7 cellular contexts compared by ENCODE assay signal in genomic region chr10:27899485-27899884, GRCh38.
DNase-seq lines count a peak whose midpoint lies in the region; ATAC-seq and TF ChIP-seq lines count a peak whose summit lies in the region.
"Not testable (repeated sequence)": the region's sequence is repeated elsewhere in the genome, so short reads cannot be mapped to it uniquely, and the experiment has no call there.

No MANE protein-coding gene starts in this region.

- H3K9me3 Mint-ChIP-seq in activated CD4-positive, alpha-beta memory T cell treated with anti-CD3 and anti-CD28 coated beads, Interleukin-2, amount 10 ng/mL, durations not matched to agents 7 days and 5 days; activated naive CD8-positive, alpha-beta T cell treated with anti-CD3 and anti-CD28 coated beads, Interleukin-2, amount 10 ng/mL, durations not matched to agents 7 days and 5 days: not testable (repeated sequence)
- H3K9me3 Mint-ChIP-seq in progenitor cell of endocrine pancreas (ENCODE audit: low read depth), result peaks cover 32% of the 10 kb centered on the region

- not testable (repeated sequence) for H3K4me3 Mint-ChIP-seq in activated CD4-positive, alpha-beta memory T cell treated with anti-CD3 and anti-CD28 coated beads, Interleukin-2, amount 10 ng/mL, durations not matched to agents 7 days and 5 days; progenitor cell of endocrine pancreas (ENCODE audit: low read depth)
- H3K4me3 Mint-ChIP-seq in activated naive CD8-positive, alpha-beta T cell treated with anti-CD3 and anti-CD28 coated beads, Interleukin-2, amount 10 ng/mL, durations not matched to agents 7 days and 5 days, result peak overlapping the region; percentile 41

- not testable (repeated sequence) for H3K27ac Mint-ChIP-seq in activated CD4-positive, alpha-beta memory T cell treated with anti-CD3 and anti-CD28 coated beads, Interleukin-2, amount 10 ng/mL, durations not matched to agents 7 days and 5 days
- peak overlapping the region; percentile 47 for H3K27ac Mint-ChIP-seq in activated naive CD8-positive, alpha-beta T cell treated with anti-CD3 and anti-CD28 coated beads, Interleukin-2, amount 10 ng/mL, durations not matched to agents 7 days and 5 days
- H3K27ac Mint-ChIP-seq in progenitor cell of endocrine pancreas, result peak overlapping the region; percentile 18

- TF ChIP-seq CTCF in progenitor cell of endocrine pancreas (IDR thresholded peaks at IDR 0.05; ENCODE audit: unreplicated experiment), result not testable (repeated sequence)

- POLR2A ChIA-PET in activated CD4-positive, alpha-beta memory T cell treated with anti-CD3 and anti-CD28 coated beads, Interleukin-2, amount 10 ng/mL, durations not matched to agents 7 days and 5 days (lab: Charles Lee), result not testable (repeated sequence)
- POLR2A ChIA-PET in activated naive CD8-positive, alpha-beta T cell treated with anti-CD3 and anti-CD28 coated beads, Interleukin-2, amount 10 ng/mL, durations not matched to agents 7 days and 5 days (lab: Charles Lee), result interaction anchor here (0.5 kb wide), 1 partner anchor 148 kb away, joined by 3 read pairs; no protein-coding TSS in a partner anchor

- in situ Hi-C loops in Caki2 (cut with HindIII; ENCODE audit: low pct_unique_long_range_greater_than_20kb, low sequenced_read_pairs), result not testable (repeated sequence)

- ATAC-seq in activated naive CD8-positive, alpha-beta T cell treated with anti-CD3 and anti-CD28 coated beads, Interleukin-2, amount 10 ng/mL, durations not matched to agents 7 days and 5 days (ENCODE audit: low read depth), result not testable (repeated sequence)
- peak; percentile 65 for ATAC-seq in left lobe of liver

- H3K36me3 Mint-ChIP-seq in activated CD4-positive, alpha-beta memory T cell treated with anti-CD3 and anti-CD28 coated beads, Interleukin-2, amount 10 ng/mL, durations not matched to agents 7 days and 5 days (ENCODE audit: low read depth); activated naive CD8-positive, alpha-beta T cell treated with anti-CD3 and anti-CD28 coated beads, Interleukin-2, amount 10 ng/mL, durations not matched to agents 7 days and 5 days; progenitor cell of endocrine pancreas (ENCODE audit: insufficient read depth): not testable (repeated sequence)

- DNase-seq in Caki2 (ENCODE audit: low read depth) (peak; percentile 32), HT-29 (ENCODE audit: low spot score) (peak; percentile 78), OCI-M1 (lab: John Stamatoyannopoulos, UW) (peak; percentile 80), left lobe of liver (ENCODE audit: low spot score) (peak; percentile 46)
- peak; percentile 54 for DNase-seq in activated CD4-positive, alpha-beta memory T cell treated with anti-CD3 and anti-CD28 coated beads, Interleukin-2, amount 10 ng/mL, durations not matched to agents 7 days and 5 days
- not testable (repeated sequence) for DNase-seq in activated naive CD8-positive, alpha-beta T cell treated with anti-CD3 and anti-CD28 coated beads, Interleukin-2, amount 10 ng/mL, durations not matched to agents 7 days and 5 days; progenitor cell of endocrine pancreas (ENCODE audit: low spot score, unreplicated experiment)

- CTCF ChIA-PET in activated CD4-positive, alpha-beta memory T cell treated with anti-CD3 and anti-CD28 coated beads, Interleukin-2, amount 10 ng/mL, durations not matched to agents 7 days and 5 days (lab: Charles Lee), result not testable (repeated sequence)

- H3K4me1 Mint-ChIP-seq in activated CD4-positive, alpha-beta memory T cell treated with anti-CD3 and anti-CD28 coated beads, Interleukin-2, amount 10 ng/mL, durations not matched to agents 7 days and 5 days, result peaks cover 14% of the 10 kb centered on the region
- H3K4me1 Mint-ChIP-seq in activated naive CD8-positive, alpha-beta T cell treated with anti-CD3 and anti-CD28 coated beads, Interleukin-2, amount 10 ng/mL, durations not matched to agents 7 days and 5 days; progenitor cell of endocrine pancreas (ENCODE audit: low read depth): not testable (repeated sequence)

- not testable (repeated sequence) for H3K27me3 Mint-ChIP-seq in activated CD4-positive, alpha-beta memory T cell treated with anti-CD3 and anti-CD28 coated beads, Interleukin-2, amount 10 ng/mL, durations not matched to agents 7 days and 5 days; activated naive CD8-positive, alpha-beta T cell treated with anti-CD3 and anti-CD28 coated beads, Interleukin-2, amount 10 ng/mL, durations not matched to agents 7 days and 5 days; progenitor cell of endocrine pancreas
